ENCODE assay signal across 21 cellular contexts in genomic region chr2:116499389-116499788, GRCh38.
"Had no signal": no experiment of that assay in that cellular context is flagged by ENCODE, and none has a peak within 500 bp of the region (broad histone marks: within the 10 kb centered on the region; RNA-seq: fewer than 3 reads in every experiment).

No MANE protein-coding gene starts in this region.

- H3K4me3 Mint-ChIP-seq: activated B cell treated with CpG ODN at 0.5 μM for 24 hours; activated CD4-positive, alpha-beta memory T cell treated with anti-CD3 and anti-CD28 coated beads, Interleukin-2, amount 10 ng/mL, durations not matched to agents 7 days and 5 days; activated CD8-positive, alpha-beta memory T cell treated with anti-CD3 and anti-CD28 coated beads, Interleukin-2, amount 10 ng/mL, durations not matched to agents 7 days and 5 days; activated naive CD8-positive, alpha-beta T cell treated with anti-CD3 and anti-CD28 coated beads for 36 hours; immature natural killer cell; neural crest cell had no signal

- H3K9me3 Mint-ChIP-seq: neural crest cell had no signal

- H3K27ac ChIP-seq: body of pancreas, esophagus squamous epithelium, heart right ventricle, left ventricle myocardium inferior, prostate gland, right atrium auricular region, tibial artery had no signal

- H3K36me3 ChIP-seq: esophagus squamous epithelium, heart right ventricle, left ventricle myocardium inferior, prostate gland, right atrium auricular region, tibial artery had no signal

- H3K27me3 ChIP-seq: body of pancreas, esophagus squamous epithelium, heart right ventricle, right atrium auricular region, tibial artery had no signal

- H3K4me3 ChIP-seq: body of pancreas, esophagus squamous epithelium, heart right ventricle, left ventricle myocardium inferior, prostate gland, right atrium auricular region, tibial artery had no signal

- H3K9me3 ChIP-seq: body of pancreas, esophagus squamous epithelium, prostate gland, right atrium auricular region, tibial artery had no signal

- H3K27ac Mint-ChIP-seq: activated B cell treated with CpG ODN at 0.5 μM for 24 hours; activated CD4-positive, alpha-beta memory T cell treated with anti-CD3 and anti-CD28 coated beads, Interleukin-2, amount 10 ng/mL, durations not matched to agents 7 days and 5 days; activated CD8-positive, alpha-beta memory T cell treated with anti-CD3 and anti-CD28 coated beads, Interleukin-2, amount 10 ng/mL, durations not matched to agents 7 days and 5 days; activated naive CD8-positive, alpha-beta T cell treated with anti-CD3 and anti-CD28 coated beads for 36 hours; immature natural killer cell had no signal

- H3K36me3 Mint-ChIP-seq: activated CD8-positive, alpha-beta memory T cell treated with anti-CD3 and anti-CD28 coated beads, Interleukin-2, amount 10 ng/mL, durations not matched to agents 7 days and 5 days; activated naive CD8-positive, alpha-beta T cell treated with anti-CD3 and anti-CD28 coated beads for 36 hours; immature natural killer cell had no signal

- ATAC-seq: activated CD8-positive, alpha-beta memory T cell treated with anti-CD3 and anti-CD28 coated beads, Interleukin-2, amount 10 ng/mL, durations not matched to agents 7 days and 5 days; body of pancreas; heart right ventricle had no signal

- H3K4me1 Mint-ChIP-seq: activated B cell treated with CpG ODN at 0.5 μM for 24 hours; activated CD4-positive, alpha-beta memory T cell treated with anti-CD3 and anti-CD28 coated beads, Interleukin-2, amount 10 ng/mL, durations not matched to agents 7 days and 5 days; activated CD8-positive, alpha-beta memory T cell treated with anti-CD3 and anti-CD28 coated beads, Interleukin-2, amount 10 ng/mL, durations not matched to agents 7 days and 5 days; activated naive CD8-positive, alpha-beta T cell treated with anti-CD3 and anti-CD28 coated beads for 36 hours; immature natural killer cell; neural crest cell had no signal

- H3K27me3 Mint-ChIP-seq: activated B cell treated with CpG ODN at 0.5 μM for 24 hours; activated CD4-positive, alpha-beta memory T cell treated with anti-CD3 and anti-CD28 coated beads, Interleukin-2, amount 10 ng/mL, durations not matched to agents 7 days and 5 days; activated CD8-positive, alpha-beta memory T cell treated with anti-CD3 and anti-CD28 coated beads, Interleukin-2, amount 10 ng/mL, durations not matched to agents 7 days and 5 days; activated naive CD8-positive, alpha-beta T cell treated with anti-CD3 and anti-CD28 coated beads for 36 hours had no signal

- DNase-seq: activated B cell treated with CpG ODN at 0.5 μM for 24 hours; activated CD4-positive, alpha-beta memory T cell treated with anti-CD3 and anti-CD28 coated beads, Interleukin-2, amount 10 ng/mL, durations not matched to agents 7 days and 5 days; activated CD4-positive, alpha-beta T cell treated with anti-CD3 and anti-CD28 coated beads for 4 hours; activated CD8-positive, alpha-beta memory T cell treated with anti-CD3 and anti-CD28 coated beads, Interleukin-2, amount 10 ng/mL, durations not matched to agents 7 days and 5 days; activated naive CD4-positive, alpha-beta T cell; activated naive CD8-positive, alpha-beta T cell treated with anti-CD3 and anti-CD28 coated beads for 36 hours; body of pancreas; dermis blood vessel endothelial cell; effector memory CD4-positive, alpha-beta T cell; esophagus squamous epithelium; heart right ventricle; immature natural killer cell; kidney glomerular epithelial cell; left ventricle myocardium inferior; mammary epithelial cell; stimulated activated CD4-positive, alpha-beta T cell treated with anti-CD3 and anti-CD28 coated beads, Interleukin-2, amount 100 ng/mL, for 24 hours; stimulated activated naive CD4-positive, alpha-beta T cell treated with Interleukin-2 at 50 U/mL for 16 hours; tibial artery had no signal

- H3K4me1 ChIP-seq: body of pancreas, esophagus squamous epithelium, heart right ventricle, left ventricle myocardium inferior, prostate gland, right atrium auricular region, tibial artery had no signal
